Comparison of ENCODE assay signal across 1 cellular context in the genomic region with DNA sequence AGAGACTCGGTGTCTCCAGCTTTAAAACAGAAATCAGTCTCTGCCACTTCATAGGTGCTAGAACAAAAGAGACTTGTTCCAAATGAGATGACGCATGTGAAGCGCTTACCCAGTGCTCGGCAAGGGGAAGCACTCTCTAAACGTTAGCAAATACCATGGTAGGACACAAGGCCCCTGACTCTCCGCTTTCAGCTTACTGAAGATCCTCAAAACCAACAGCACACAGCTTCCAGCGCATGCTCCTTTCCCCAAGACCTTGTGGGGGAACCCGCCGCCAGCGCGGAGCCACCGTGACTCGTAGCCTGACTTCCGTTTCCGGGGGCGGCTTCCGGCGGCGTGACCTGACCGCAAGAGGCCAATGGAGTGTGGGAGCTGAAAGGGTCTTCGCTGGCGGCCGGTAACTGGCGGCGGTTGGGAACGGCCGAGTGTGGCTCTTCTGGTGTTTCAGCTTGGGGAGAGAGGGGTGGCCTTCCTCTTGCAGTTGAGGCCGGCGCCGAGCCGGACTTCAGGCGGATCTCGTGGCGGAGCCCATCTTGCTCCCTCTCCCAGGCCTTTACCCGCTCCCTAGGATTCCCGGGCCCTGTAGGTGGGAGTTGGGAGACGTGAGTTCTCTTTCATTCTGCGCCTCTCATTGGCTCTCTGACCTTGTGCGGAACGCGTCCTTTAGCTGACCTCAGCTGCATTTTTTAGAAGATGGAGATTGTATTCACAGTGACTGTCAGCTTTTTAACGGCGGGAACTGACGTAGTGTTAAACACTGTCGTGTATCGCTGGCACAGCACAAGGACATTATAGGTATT.
TF ChIP-seq lines count a peak whose summit lies in the region.

A gene with protein sequence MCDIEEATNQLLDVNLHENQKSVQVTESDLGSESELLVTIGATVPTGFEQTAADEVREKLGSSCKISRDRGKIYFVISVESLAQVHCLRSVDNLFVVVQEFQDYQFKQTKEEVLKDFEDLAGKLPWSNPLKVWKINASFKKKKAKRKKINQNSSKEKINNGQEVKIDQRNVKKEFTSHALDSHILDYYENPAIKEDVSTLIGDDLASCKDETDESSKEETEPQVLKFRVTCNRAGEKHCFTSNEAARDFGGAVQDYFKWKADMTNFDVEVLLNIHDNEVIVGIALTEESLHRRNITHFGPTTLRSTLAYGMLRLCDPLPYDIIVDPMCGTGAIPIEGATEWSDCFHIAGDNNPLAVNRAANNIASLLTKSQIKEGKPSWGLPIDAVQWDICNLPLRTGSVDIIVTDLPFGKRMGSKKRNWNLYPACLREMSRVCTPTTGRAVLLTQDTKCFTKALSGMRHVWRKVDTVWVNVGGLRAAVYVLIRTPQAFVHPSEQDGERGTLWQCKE (plus strand): TSS at position 324 of the 800 bp plus-strand sequence. CDS start 2,015 bp downstream, outside the sequence.

TF ChIP-seq in H1, 55 proteins besides CTCF, POLR2A, EP300 and RAD21 (continues in another document):
- TF ChIP-seq POLR2AphosphoS5 (IDR thresholded peaks at IDR 0.05; ENCODE audit: low read depth, low read length) (peak; percentile 97), PHF8 (conservative IDR thresholded peaks at IDR 0.05; ENCODE audit: low read depth, low read length) (peak; percentile 95), EGR1 (IDR thresholded peaks at IDR 0.05; ENCODE audit: borderline replicate concordance, low read depth, low read length) (peak; percentile 79; the same call in 1 of the 2 replicates), JUN (IDR thresholded peaks at IDR 0.05; ENCODE audit: low read depth, low read length) (no peak), NRF1 (IDR thresholded peaks at IDR 0.05; ENCODE audit: low read depth, low read length) (peak; percentile 38), NANOG (IDR thresholded peaks at IDR 0.05; ENCODE audit: insufficient read depth, low read depth, low read length, poor library complexity, severe bottlenecking) (no peak), SIX5 (IDR thresholded peaks at IDR 0.05; ENCODE audit: low read depth, low read length) (no peak), RFX5 (IDR thresholded peaks at IDR 0.05; ENCODE audit: borderline replicate concordance, low read depth, low read length) (no peak), RXRA (IDR thresholded peaks at IDR 0.05; ENCODE audit: insufficient read depth, low read depth, low read length) (no peak), TAF7 (optimal IDR thresholded peaks at IDR 0.05; ENCODE audit: borderline replicate concordance, low read depth, low read length) (peak; percentile 90), SIN3A (conservative IDR thresholded peaks at IDR 0.05 in 1 of 2, IDR thresholded peaks at IDR 0.05 in 1 of 2; ENCODE audit: low read depth in 1 of 2, low read length in 2 of 2) (peak in 1 of 2 experiments; percentile 71; a peak in 2 of 4 replicates), KDM1A (IDR thresholded peaks at IDR 0.05; ENCODE audit: borderline replicate concordance, low read length) (no peak), RNF2 (IDR thresholded peaks at IDR 0.05; ENCODE audit: borderline replicate concordance, low read depth, low read length, missing control alignments, poor library complexity, severe bottlenecking) (no peak), BACH1 (IDR thresholded peaks at IDR 0.05; ENCODE audit: low read length) (no peak), ASH2L (IDR thresholded peaks at IDR 0.05; ENCODE audit: low read length) (peak; percentile 92), CHD1 (IDR thresholded peaks at IDR 0.05; ENCODE audit: low read depth, low read length) (no peak), SP1 (IDR thresholded peaks at IDR 0.05; ENCODE audit: low read depth, low read length) (peak; percentile 30; the same call in 1 of the 2 replicates), YY1 (IDR thresholded peaks at IDR 0.05; ENCODE audit: low read depth, low read length) (peak; percentile 74), HDAC6 (IDR thresholded peaks at IDR 0.05; ENCODE audit: low read depth, low read length) (no peak), TAF1 (IDR thresholded peaks at IDR 0.05; ENCODE audit: low read depth, low read length) (peak; percentile 92), SUZ12 (IDR thresholded peaks at IDR 0.05; ENCODE audit: low read length) (no peak), TEAD4 (IDR thresholded peaks at IDR 0.05; ENCODE audit: low read depth, low read length) (no peak), CBX8 (IDR thresholded peaks at IDR 0.05; ENCODE audit: borderline replicate concordance, low read depth, low read length) (no peak), SP4 (IDR thresholded peaks at IDR 0.05; ENCODE audit: low read length) (no peak), RBBP5 (IDR thresholded peaks at IDR 0.05; ENCODE audit: borderline replicate concordance, low read depth, low read length) (peak; percentile 67; the same call in 1 of the 2 replicates), KDM5A (IDR thresholded peaks at IDR 0.05; ENCODE audit: low read length) (no peak), SRF (IDR thresholded peaks at IDR 0.05; ENCODE audit: low read depth, low read length) (no peak), SIRT6 (IDR thresholded peaks at IDR 0.05; ENCODE audit: low read length) (no peak), POU5F1 (IDR thresholded peaks at IDR 0.05; ENCODE audit: low read depth, low read length) (no peak), CTBP2 (IDR thresholded peaks at IDR 0.05; ENCODE audit: borderline replicate concordance, insufficient read depth, insufficient read length, low read length) (no peak), CHD2 (IDR thresholded peaks at IDR 0.05; ENCODE audit: low read length) (no peak), EZH2 (IDR thresholded peaks at IDR 0.05; ENCODE audit: low read depth, low read length, severe bottlenecking) (no peak), CREB1 (IDR thresholded peaks at IDR 0.05) (peak; percentile 43; the same call in 1 of the 2 replicates), CEBPB (IDR thresholded peaks at IDR 0.05; ENCODE audit: low read depth, low read length) (no peak), JUND (IDR thresholded peaks at IDR 0.05; ENCODE audit: low read length) (no peak), KDM4A (IDR thresholded peaks at IDR 0.05; ENCODE audit: low read depth, low read length, severe bottlenecking) (peak; percentile 68), ZNF274 (IDR thresholded peaks at IDR 0.05; ENCODE audit: borderline replicate concordance, extremely low read depth, low read length) (no peak), HDAC2 (IDR thresholded peaks at IDR 0.05; ENCODE audit: borderline replicate concordance in 1 of 2, low read depth in 2 of 2, low read length in 2 of 2) (no peak; a peak in 1 of 4 replicates), TBP (IDR thresholded peaks at IDR 0.05; ENCODE audit: low read depth, low read length) (peak; percentile 80), GABPA (IDR thresholded peaks at IDR 0.05; ENCODE audit: borderline replicate concordance, insufficient read depth, low read length) (peak; percentile 95), CBX5 (IDR thresholded peaks at IDR 0.05; ENCODE audit: low read depth, low read length) (no peak), SAP30 (IDR thresholded peaks at IDR 0.05; ENCODE audit: insufficient read depth, insufficient replicate concordance, low read length) (peak; percentile 43), GTF2F1 (IDR thresholded peaks at IDR 0.05; ENCODE audit: borderline replicate concordance, low read depth, low read length) (peak; percentile 76; the same call in 1 of the 2 replicates)
- TF ChIP-seq, protein P1, sequence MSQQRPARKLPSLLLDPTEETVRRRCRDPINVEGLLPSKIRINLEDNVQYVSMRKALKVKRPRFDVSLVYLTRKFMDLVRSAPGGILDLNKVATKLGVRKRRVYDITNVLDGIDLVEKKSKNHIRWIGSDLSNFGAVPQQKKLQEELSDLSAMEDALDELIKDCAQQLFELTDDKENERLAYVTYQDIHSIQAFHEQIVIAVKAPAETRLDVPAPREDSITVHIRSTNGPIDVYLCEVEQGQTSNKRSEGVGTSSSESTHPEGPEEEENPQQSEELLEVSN (IDR thresholded peaks at IDR 0.05): peak; percentile 96
- TF ChIP-seq, protein P2, sequence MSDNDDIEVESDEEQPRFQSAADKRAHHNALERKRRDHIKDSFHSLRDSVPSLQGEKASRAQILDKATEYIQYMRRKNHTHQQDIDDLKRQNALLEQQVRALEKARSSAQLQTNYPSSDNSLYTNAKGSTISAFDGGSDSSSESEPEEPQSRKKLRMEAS (IDR thresholded peaks at IDR 0.05): peak; percentile 98
- TF ChIP-seq, protein P3, sequence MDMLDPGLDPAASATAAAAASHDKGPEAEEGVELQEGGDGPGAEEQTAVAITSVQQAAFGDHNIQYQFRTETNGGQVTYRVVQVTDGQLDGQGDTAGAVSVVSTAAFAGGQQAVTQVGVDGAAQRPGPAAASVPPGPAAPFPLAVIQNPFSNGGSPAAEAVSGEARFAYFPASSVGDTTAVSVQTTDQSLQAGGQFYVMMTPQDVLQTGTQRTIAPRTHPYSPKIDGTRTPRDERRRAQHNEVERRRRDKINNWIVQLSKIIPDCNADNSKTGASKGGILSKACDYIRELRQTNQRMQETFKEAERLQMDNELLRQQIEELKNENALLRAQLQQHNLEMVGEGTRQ (IDR thresholded peaks at IDR 0.05; ENCODE audit: low read length): peak; percentile 17; the same call in 1 of the 2 replicates
- TF ChIP-seq, protein P4, sequence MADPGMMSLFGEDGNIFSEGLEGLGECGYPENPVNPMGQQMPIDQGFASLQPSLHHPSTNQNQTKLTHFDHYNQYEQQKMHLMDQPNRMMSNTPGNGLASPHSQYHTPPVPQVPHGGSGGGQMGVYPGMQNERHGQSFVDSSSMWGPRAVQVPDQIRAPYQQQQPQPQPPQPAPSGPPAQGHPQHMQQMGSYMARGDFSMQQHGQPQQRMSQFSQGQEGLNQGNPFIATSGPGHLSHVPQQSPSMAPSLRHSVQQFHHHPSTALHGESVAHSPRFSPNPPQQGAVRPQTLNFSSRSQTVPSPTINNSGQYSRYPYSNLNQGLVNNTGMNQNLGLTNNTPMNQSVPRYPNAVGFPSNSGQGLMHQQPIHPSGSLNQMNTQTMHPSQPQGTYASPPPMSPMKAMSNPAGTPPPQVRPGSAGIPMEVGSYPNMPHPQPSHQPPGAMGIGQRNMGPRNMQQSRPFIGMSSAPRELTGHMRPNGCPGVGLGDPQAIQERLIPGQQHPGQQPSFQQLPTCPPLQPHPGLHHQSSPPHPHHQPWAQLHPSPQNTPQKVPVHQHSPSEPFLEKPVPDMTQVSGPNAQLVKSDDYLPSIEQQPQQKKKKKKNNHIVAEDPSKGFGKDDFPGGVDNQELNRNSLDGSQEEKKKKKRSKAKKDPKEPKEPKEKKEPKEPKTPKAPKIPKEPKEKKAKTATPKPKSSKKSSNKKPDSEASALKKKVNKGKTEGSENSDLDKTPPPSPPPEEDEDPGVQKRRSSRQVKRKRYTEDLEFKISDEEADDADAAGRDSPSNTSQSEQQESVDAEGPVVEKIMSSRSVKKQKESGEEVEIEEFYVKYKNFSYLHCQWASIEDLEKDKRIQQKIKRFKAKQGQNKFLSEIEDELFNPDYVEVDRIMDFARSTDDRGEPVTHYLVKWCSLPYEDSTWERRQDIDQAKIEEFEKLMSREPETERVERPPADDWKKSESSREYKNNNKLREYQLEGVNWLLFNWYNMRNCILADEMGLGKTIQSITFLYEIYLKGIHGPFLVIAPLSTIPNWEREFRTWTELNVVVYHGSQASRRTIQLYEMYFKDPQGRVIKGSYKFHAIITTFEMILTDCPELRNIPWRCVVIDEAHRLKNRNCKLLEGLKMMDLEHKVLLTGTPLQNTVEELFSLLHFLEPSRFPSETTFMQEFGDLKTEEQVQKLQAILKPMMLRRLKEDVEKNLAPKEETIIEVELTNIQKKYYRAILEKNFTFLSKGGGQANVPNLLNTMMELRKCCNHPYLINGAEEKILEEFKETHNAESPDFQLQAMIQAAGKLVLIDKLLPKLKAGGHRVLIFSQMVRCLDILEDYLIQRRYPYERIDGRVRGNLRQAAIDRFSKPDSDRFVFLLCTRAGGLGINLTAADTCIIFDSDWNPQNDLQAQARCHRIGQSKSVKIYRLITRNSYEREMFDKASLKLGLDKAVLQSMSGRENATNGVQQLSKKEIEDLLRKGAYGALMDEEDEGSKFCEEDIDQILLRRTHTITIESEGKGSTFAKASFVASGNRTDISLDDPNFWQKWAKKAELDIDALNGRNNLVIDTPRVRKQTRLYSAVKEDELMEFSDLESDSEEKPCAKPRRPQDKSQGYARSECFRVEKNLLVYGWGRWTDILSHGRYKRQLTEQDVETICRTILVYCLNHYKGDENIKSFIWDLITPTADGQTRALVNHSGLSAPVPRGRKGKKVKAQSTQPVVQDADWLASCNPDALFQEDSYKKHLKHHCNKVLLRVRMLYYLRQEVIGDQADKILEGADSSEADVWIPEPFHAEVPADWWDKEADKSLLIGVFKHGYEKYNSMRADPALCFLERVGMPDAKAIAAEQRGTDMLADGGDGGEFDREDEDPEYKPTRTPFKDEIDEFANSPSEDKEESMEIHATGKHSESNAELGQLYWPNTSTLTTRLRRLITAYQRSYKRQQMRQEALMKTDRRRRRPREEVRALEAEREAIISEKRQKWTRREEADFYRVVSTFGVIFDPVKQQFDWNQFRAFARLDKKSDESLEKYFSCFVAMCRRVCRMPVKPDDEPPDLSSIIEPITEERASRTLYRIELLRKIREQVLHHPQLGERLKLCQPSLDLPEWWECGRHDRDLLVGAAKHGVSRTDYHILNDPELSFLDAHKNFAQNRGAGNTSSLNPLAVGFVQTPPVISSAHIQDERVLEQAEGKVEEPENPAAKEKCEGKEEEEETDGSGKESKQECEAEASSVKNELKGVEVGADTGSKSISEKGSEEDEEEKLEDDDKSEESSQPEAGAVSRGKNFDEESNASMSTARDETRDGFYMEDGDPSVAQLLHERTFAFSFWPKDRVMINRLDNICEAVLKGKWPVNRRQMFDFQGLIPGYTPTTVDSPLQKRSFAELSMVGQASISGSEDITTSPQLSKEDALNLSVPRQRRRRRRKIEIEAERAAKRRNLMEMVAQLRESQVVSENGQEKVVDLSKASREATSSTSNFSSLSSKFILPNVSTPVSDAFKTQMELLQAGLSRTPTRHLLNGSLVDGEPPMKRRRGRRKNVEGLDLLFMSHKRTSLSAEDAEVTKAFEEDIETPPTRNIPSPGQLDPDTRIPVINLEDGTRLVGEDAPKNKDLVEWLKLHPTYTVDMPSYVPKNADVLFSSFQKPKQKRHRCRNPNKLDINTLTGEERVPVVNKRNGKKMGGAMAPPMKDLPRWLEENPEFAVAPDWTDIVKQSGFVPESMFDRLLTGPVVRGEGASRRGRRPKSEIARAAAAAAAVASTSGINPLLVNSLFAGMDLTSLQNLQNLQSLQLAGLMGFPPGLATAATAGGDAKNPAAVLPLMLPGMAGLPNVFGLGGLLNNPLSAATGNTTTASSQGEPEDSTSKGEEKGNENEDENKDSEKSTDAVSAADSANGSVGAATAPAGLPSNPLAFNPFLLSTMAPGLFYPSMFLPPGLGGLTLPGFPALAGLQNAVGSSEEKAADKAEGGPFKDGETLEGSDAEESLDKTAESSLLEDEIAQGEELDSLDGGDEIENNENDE (IDR thresholded peaks at IDR 0.05; ENCODE audit: insufficient replicate concordance, low read length): no peak
- TF ChIP-seq, protein P5, sequence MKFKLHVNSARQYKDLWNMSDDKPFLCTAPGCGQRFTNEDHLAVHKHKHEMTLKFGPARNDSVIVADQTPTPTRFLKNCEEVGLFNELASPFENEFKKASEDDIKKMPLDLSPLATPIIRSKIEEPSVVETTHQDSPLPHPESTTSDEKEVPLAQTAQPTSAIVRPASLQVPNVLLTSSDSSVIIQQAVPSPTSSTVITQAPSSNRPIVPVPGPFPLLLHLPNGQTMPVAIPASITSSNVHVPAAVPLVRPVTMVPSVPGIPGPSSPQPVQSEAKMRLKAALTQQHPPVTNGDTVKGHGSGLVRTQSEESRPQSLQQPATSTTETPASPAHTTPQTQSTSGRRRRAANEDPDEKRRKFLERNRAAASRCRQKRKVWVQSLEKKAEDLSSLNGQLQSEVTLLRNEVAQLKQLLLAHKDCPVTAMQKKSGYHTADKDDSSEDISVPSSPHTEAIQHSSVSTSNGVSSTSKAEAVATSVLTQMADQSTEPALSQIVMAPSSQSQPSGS (IDR thresholded peaks at IDR 0.05; ENCODE audit: low read length): 0 out of 2 replicates have a peak, but pooled peaks have one; percentile 26
